8 cellular contexts compared by ENCODE assay signal in the genomic region with DNA sequence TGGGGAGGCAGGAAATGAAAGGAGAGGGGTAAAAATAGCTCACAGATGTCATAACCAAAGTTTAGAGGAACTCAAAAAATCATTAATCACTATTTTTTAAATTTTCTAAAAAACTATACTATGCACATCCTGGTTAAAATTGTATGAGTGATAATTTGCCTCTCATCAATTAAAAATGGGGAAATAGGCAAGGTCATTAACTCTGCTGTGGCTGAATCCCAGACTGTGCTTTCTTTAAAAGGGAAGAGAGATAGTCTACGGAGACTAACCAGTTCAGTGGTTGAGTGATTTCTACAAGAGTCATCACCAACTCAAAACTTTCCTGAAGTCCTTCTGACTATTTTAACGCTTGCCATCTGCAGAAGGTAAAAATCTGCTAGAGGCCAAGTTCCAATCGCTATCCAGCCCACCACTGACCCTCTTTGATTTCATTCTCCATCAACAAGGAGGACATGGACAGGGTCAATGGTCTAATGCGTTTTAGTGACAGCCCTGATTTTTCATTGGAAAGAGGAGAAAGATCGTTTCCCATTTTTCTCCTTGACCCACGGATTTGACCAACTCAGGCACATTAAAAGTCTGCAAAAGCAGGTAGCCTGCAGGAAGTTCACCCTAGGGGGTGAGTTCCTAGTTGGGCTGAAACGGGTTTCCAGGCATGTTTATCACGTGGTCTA. TPM values are rescaled to one million over a fixed set of nuclear protein-coding genes. Genes with fewer than 3 reads are reported as not detected.
DNase-seq lines count a peak whose midpoint lies in the region; ATAC-seq and TF ChIP-seq lines count a peak whose summit lies in the region.

No MANE protein-coding gene starts in this region.

- H3K9ac ChIP-seq in endodermal cell (ENCODE audit: extremely low read depth, low read length, poor library complexity, severe bottlenecking) = peak overlapping the region; percentile 79

- ATAC-seq in HG02885 (IDR thresholded peaks at IDR 0.05; ENCODE audit: poor library complexity, unreplicated experiment) = peak; percentile 21
- ATAC-seq in natural killer cell treated with Interleukin-12 subunit alpha and Interleukin-12 subunit beta and Interleukin-15 and Interleukin-18, amount 100 ng/mL, for 72 hours = no peak

- no peaks in the 10 kb centered on the region for H3K27me3 Mint-ChIP-seq in activated naive CD4-positive, alpha-beta T cell treated with anti-CD3 and anti-CD28 coated beads, Interleukin-2, amount 50 U/mL, for 24 hours
- H3K27me3 Mint-ChIP-seq in endodermal cell (ENCODE audit: insufficient read depth) = peaks cover 2% of the 10 kb centered on the region
- peaks cover 0 to 3% of the 10 kb centered on the region in 2 donors for H3K27me3 Mint-ChIP-seq in natural killer cell treated with Interleukin-12 subunit alpha and Interleukin-12 subunit beta and Interleukin-15 and Interleukin-18, amount 100 ng/mL, for 72 hours

- H3K36me3 ChIP-seq in OCI-LY7 (ENCODE audit: insufficient read depth, low read length) (peaks cover 17% of the 10 kb centered on the region), endodermal cell (ENCODE audit: control insufficient read depth, insufficient read depth, low read length) (no peaks in the 10 kb centered on the region)

- H3K27me3 ChIP-seq in endodermal cell (ENCODE audit: control insufficient read depth, insufficient read depth, low read length, poor library complexity, severe bottlenecking) = no peaks in the 10 kb centered on the region

- peak overlapping the region; percentile 85 for H2AFZ ChIP-seq in OCI-LY7 (ENCODE audit: low read length)

- CTCF ChIA-PET in OCI-LY7 (lab: Charles Lee; ENCODE audit: unreplicated experiment) = interaction anchor here (1.6 kb wide), 1 partner anchor 23 kb away, joined by 5 read pairs; no protein-coding TSS in a partner anchor

- H3K9me3 ChIP-seq in OCI-LY7 (ENCODE audit: low read length) (peaks cover 9% of the 10 kb centered on the region; the same call in 1 of the 2 replicates), endodermal cell (ENCODE audit: control insufficient read depth, low read length) (no peaks in the 10 kb centered on the region)

- peaks cover 78% of the 10 kb centered on the region for H3K4me1 Mint-ChIP-seq in activated naive CD4-positive, alpha-beta T cell treated with anti-CD3 and anti-CD28 coated beads, Interleukin-2, amount 50 U/mL, for 24 hours
- H3K4me1 Mint-ChIP-seq in endodermal cell = peaks cover 28% of the 10 kb centered on the region
- H3K4me1 Mint-ChIP-seq in natural killer cell treated with Interleukin-12 subunit alpha and Interleukin-12 subunit beta and Interleukin-15 and Interleukin-18, amount 100 ng/mL, for 72 hours (ENCODE audit: low read depth in 2 of 2) = peaks cover 43 to 53% of the 10 kb centered on the region in 2 donors

- H3K4me1 ChIP-seq in OCI-LY7 (ENCODE audit: insufficient read depth, low read length, poor library complexity, severe bottlenecking) (peaks cover 59% of the 10 kb centered on the region), endodermal cell (ENCODE audit: control insufficient read depth, insufficient read depth, low read length) (peaks cover 3% of the 10 kb centered on the region)

- peak overlapping the region; percentile 94 for H3K4me2 ChIP-seq in OCI-LY7 (ENCODE audit: low read length)

- 27 to 44% methylated on average over 3 to 8 of the region's 8 CpGs for WGBS in endodermal cell (ENCODE audit: insufficient coverage in 1 of 2, insufficient read length in 1 of 2), 2 experiments

- no peaks in the 10 kb centered on the region for H3K9me2 ChIP-seq in OCI-LY7 (ENCODE audit: insufficient read depth, low read length)

- peaks cover 5% of the 10 kb centered on the region for H3K36me3 Mint-ChIP-seq in activated naive CD4-positive, alpha-beta T cell treated with anti-CD3 and anti-CD28 coated beads, Interleukin-2, amount 50 U/mL, for 24 hours
- H3K36me3 Mint-ChIP-seq in endodermal cell (ENCODE audit: low read depth) = peaks cover 6% of the 10 kb centered on the region
- peaks cover 29% of the 10 kb centered on the region for H3K36me3 Mint-ChIP-seq in natural killer cell treated with Interleukin-12 subunit alpha and Interleukin-12 subunit beta and Interleukin-15 and Interleukin-18, amount 100 ng/mL, for 72 hours

- H3K4me3 ChIP-seq in OCI-LY7 (ENCODE audit: low read depth, low read length, poor library complexity, severe bottlenecking) (peak overlapping the region; percentile 78), endodermal cell (ENCODE audit: low read length) (peak overlapping the region; percentile 85)

- H3K9me3 Mint-ChIP-seq in activated naive CD4-positive, alpha-beta T cell treated with anti-CD3 and anti-CD28 coated beads, Interleukin-2, amount 50 U/mL, for 24 hours = no peaks in the 10 kb centered on the region
- peaks cover 8% of the 10 kb centered on the region for H3K9me3 Mint-ChIP-seq in endodermal cell
- peaks cover 3% of the 10 kb centered on the region for H3K9me3 Mint-ChIP-seq in natural killer cell treated with Interleukin-12 subunit alpha and Interleukin-12 subunit beta and Interleukin-15 and Interleukin-18, amount 100 ng/mL, for 72 hours

- H3K27ac ChIP-seq in OCI-LY7 (ENCODE audit: low read depth, low read length, poor library complexity, severe bottlenecking) (peak overlapping the region; percentile 81), endodermal cell (ENCODE audit: low read depth, low read length) (no peak overlapping the region)

- BruUV-seq in OCI-LY7 (replicated peaks; lab: Mats Ljungman, UMichigan) = TSS peak; percentile 62

- H3K27ac Mint-ChIP-seq in activated naive CD4-positive, alpha-beta T cell treated with anti-CD3 and anti-CD28 coated beads, Interleukin-2, amount 50 U/mL, for 24 hours = peak overlapping the region; percentile 95
- peak overlapping the region; percentile 82 for H3K27ac Mint-ChIP-seq in endodermal cell
- peak overlapping the region in 1 of 2 donors; percentile 52 for H3K27ac Mint-ChIP-seq in natural killer cell treated with Interleukin-12 subunit alpha and Interleukin-12 subunit beta and Interleukin-15 and Interleukin-18, amount 100 ng/mL, for 72 hours

- POLR2A ChIA-PET in OCI-LY7 (lab: Charles Lee) = interaction anchor here (0.5 to 2.9 kb wide), 11 partner anchors 11 to 96 kb away, joined by 3 to 16 read pairs (median 5); no protein-coding TSS in a partner anchor

- no peak for DNase-seq in activated naive CD4-positive, alpha-beta T cell treated with Interleukin-2 at 50 U/mL for 16 hours
- DNase-seq in OCI-LY7 (ENCODE audit: low spot score) (peak; percentile 29), endodermal cell (no peak), DMS153 treated with DMSO at 0.1 percent for 48 hours (lab: John Stamatoyannopoulos, UW; ENCODE audit: unreplicated experiment) (no peak)
- DNase-seq in natural killer cell treated with Interleukin-12 subunit alpha and Interleukin-12 subunit beta and Interleukin-15 and Interleukin-18, amount 100 ng/mL, for 72 hours (ENCODE audit: low spot score) = no peak
- no peak for DNase-seq in stimulated activated CD8-positive, alpha-beta memory T cell treated with anti-CD3 and anti-CD28 coated beads, Interleukin-4, amount 100 ng/mL, for 48 hours

- H3K4me3 Mint-ChIP-seq in activated naive CD4-positive, alpha-beta T cell treated with anti-CD3 and anti-CD28 coated beads, Interleukin-2, amount 50 U/mL, for 24 hours = peak overlapping the region; percentile 85
- H3K4me3 Mint-ChIP-seq in endodermal cell = peak overlapping the region; percentile 67
- H3K4me3 Mint-ChIP-seq in natural killer cell treated with Interleukin-12 subunit alpha and Interleukin-12 subunit beta and Interleukin-15 and Interleukin-18, amount 100 ng/mL, for 72 hours = peak overlapping the region; percentile 80

- TF ChIP-seq CTCF in OCI-LY7 (conservative IDR thresholded peaks at IDR 0.05; ENCODE audit: low read length) = no peak
- no peak for TF ChIP-seq CTCF in endodermal cell (conservative IDR thresholded peaks at IDR 0.05)

- H3K79me2 ChIP-seq in OCI-LY7 (ENCODE audit: insufficient read depth, low read depth, low read length) = peaks cover 12% of the 10 kb centered on the region; the same call in 1 of the 2 replicates

- intact Hi-C loops in OCI-LY7 (cut with micrococcal nuclease; ENCODE audit: unreplicated experiment) = loop anchor here (1.0 to 10.0 kb wide), 3 partner anchors 25 to 609 kb away; no protein-coding TSS in a partner anchor

- no peaks in the 10 kb centered on the region for H4K20me1 ChIP-seq in OCI-LY7 (ENCODE audit: insufficient read depth, low read length)

RNA-seq across cellular contexts. Expression of a gene that starts 0.8 kb away (rescaled TPM):
- 28.3 and 29.4 TPM in 2 replicates for total RNA-seq in OCI-LY7 (2014; rRNA removed; shearing (Covaris generic))
- 44.7 and 48.9 TPM in 2 replicates for total RNA-seq in OCI-LY7 (2022)
- 10 to 100 TPM; 42.4 to 57.3 TPM for total RNA-seq in endodermal cell
- 49.2 TPM for polyA plus RNA-seq in endodermal cell (2013, experiment 1 of 2)
- 43.8 TPM for polyA plus RNA-seq in endodermal cell (2013, experiment 2 of 2)
- 10 to 100 TPM; 18.9 to 28.2 TPM for total RNA-seq in natural killer cell treated with Interleukin-12 subunit alpha and Interleukin-12 subunit beta and Interleukin-15 and Interleukin-18, amount 100 ng/mL, for 72 hours
